ENCODE assay signal across 8 cellular contexts in the genomic region with DNA sequence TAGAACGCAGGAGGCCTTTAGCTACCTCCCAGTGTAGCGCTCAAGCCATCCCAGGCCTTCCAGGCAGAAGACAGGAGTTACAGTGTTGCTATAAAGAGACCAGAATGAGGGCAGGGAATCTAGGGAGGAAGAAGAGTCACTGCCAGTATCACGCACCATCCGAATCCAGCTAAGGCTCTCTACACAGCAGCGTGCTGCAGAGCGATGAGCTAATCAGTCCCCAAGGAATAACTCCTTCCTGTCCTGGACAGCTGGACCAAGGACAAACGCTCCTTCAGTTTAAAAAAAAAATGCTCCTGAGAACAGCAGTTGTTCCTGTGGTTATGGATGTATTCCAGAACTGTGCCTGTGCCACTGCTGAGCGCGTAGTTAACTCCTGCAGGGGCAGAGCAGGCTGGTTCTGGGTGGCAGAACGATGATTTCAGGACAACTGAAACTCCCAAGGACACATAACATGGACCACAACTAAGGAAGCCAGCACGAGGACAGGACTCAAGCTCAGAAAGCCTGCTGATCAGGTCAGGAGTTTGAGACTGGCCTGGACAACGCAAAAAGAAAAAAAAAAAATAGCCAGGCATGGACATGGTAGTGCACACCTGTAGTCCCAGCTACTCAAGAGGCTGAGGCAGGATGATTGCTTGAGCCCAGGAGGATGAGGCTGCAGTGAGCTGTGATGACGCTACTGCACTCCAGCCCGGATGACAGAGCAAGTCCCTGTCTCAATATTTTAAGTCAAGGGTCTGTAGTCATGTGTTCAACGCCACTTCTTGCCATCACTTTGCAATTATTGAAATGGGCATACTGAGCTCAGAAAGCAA. TPM values are rescaled to one million over a fixed set of nuclear protein-coding genes. Genes with fewer than 3 reads are reported as not detected.
DNase-seq lines count a peak whose midpoint lies in the region; TF ChIP-seq lines count a peak whose summit lies in the region.

No MANE protein-coding gene starts in this region.

- no peaks in the 10 kb centered on the region for H3K9me3 Mint-ChIP-seq in chondrocyte (ENCODE audit: low read depth)

- 0 out of 2 replicates have a peak, but pooled peaks cover 3% of the 10 kb centered on the region for H3F3A ChIP-seq in Loucy (ENCODE audit: low read depth)

- H3K27me3 Mint-ChIP-seq in chondrocyte (ENCODE audit: low read depth) = no peaks in the 10 kb centered on the region

- peak overlapping the region; percentile 96 for H3K4me2 ChIP-seq in Loucy (ENCODE audit: low read depth, low read length, poor library complexity, severe bottlenecking)

- H3K36me3 ChIP-seq in Loucy (ENCODE audit: insufficient read depth, low read length) = peaks cover 33% of the 10 kb centered on the region; the same call in 1 of the 2 replicates
- H3K36me3 ChIP-seq in muscle layer of duodenum (ENCODE audit: control insufficient read depth in 1 of 2, insufficient read depth in 2 of 2, low read length in 2 of 2) = peaks cover 3 to 9% of the 10 kb centered on the region in 2 donors

- peaks cover 4% of the 10 kb centered on the region for H3K36me3 Mint-ChIP-seq in chondrocyte (ENCODE audit: low read depth)

- peaks cover 43% of the 10 kb centered on the region for H3K4me1 ChIP-seq in Loucy (ENCODE audit: insufficient read depth, low read length, poor library complexity, severe bottlenecking)
- H3K4me1 ChIP-seq in muscle layer of duodenum (ENCODE audit: control insufficient read depth in 1 of 2, insufficient read depth in 2 of 2, low read length in 2 of 2) = peaks cover 18 to 61% of the 10 kb centered on the region in 2 donors

- H2AFZ ChIP-seq in Loucy (ENCODE audit: low read length) = no peak overlapping the region

- no peaks in the 10 kb centered on the region for H3K9me2 ChIP-seq in Loucy (replicated peaks; ENCODE audit: low read depth, low read length)

- H3K27ac Mint-ChIP-seq in chondrocyte (ENCODE audit: unreplicated experiment) = peak overlapping the region; percentile 98

- peaks cover 48% of the 10 kb centered on the region for H4K20me1 ChIP-seq in Loucy (ENCODE audit: insufficient read depth, low read length, poor library complexity, severe bottlenecking)

- no peak overlapping the region for H3K4me3 ChIP-seq in AG09309 (ENCODE audit: control insufficient read depth, low read depth, low read length)
- peak overlapping the region; percentile 96 for H3K4me3 ChIP-seq in Loucy (ENCODE audit: low read length, poor library complexity, severe bottlenecking)
- peak overlapping the region in 1 of 2 donors; percentile 98 for H3K4me3 ChIP-seq in muscle layer of duodenum (ENCODE audit: low read depth in 1 of 2, low read length in 2 of 2)

- H3K4me1 Mint-ChIP-seq in chondrocyte (ENCODE audit: low read depth) = peaks cover 67% of the 10 kb centered on the region

- peaks cover 76% of the 10 kb centered on the region for H3K79me2 ChIP-seq in Loucy (ENCODE audit: insufficient read depth, low read length)

- DNase-seq in AG09309 (ENCODE audit: low read depth) = peak; percentile 76
- no peak for DNase-seq in chondrocyte (ENCODE audit: low spot score)
- no peak for DNase-seq in GM10266 (ENCODE audit: extremely low spot score)
- no peak for DNase-seq in NCI-H1436 treated with DMSO at 0.1 percent for 48 hours (lab: John Stamatoyannopoulos, UW)
- DNase-seq in stimulated activated CD4-positive, alpha-beta T cell treated with anti-CD3 and anti-CD28 coated beads, Interleukin-4, amount 100 ng/mL, for 1 hour = no peak
- no peak for DNase-seq in NCI-H1105 (lab: John Stamatoyannopoulos, UW)

- H3K27ac ChIP-seq in muscle layer of duodenum (ENCODE audit: low read length) = peak overlapping the region; percentile 96

- H3K27me3 ChIP-seq in Loucy (ENCODE audit: insufficient read depth, low read length, poor library complexity, severe bottlenecking) (no peaks in the 10 kb centered on the region), muscle layer of duodenum (ENCODE audit: low read depth, low read length) (no peaks in the 10 kb centered on the region)

- peak overlapping the region; percentile 84 for H3K4me3 Mint-ChIP-seq in chondrocyte (ENCODE audit: unreplicated experiment)

- no peak for TF ChIP-seq CTCF in AG09309 (IDR thresholded peaks at IDR 0.05; ENCODE audit: control insufficient read depth, insufficient read depth, low read depth, low read length, missing control alignments)
- no peak for TF ChIP-seq CTCF in Loucy (conservative IDR thresholded peaks at IDR 0.05; ENCODE audit: low read length)
- no peak for TF ChIP-seq CTCF in chondrocyte (IDR thresholded peaks at IDR 0.05)
- TF ChIP-seq CTCF in GM10266 (IDR thresholded peaks at IDR 0.05; ENCODE audit: control insufficient read depth, insufficient read depth, low read depth, missing control alignments) = no peak

- H3K9ac ChIP-seq in Loucy (ENCODE audit: low read depth, low read length, poor library complexity, severe bottlenecking) = peak overlapping the region; percentile 62

- H3K9me3 ChIP-seq in Loucy (ENCODE audit: insufficient read depth, low read depth, low read length) = no peaks in the 10 kb centered on the region
- H3K9me3 ChIP-seq in muscle layer of duodenum (ENCODE audit: control insufficient read depth in 1 of 2, low read length in 2 of 2) = no peaks in the 10 kb centered on the region

RNA-seq across cellular contexts. Expression of gene IFFO1, which starts 2.6 kb away (rescaled TPM):
- 29.0 to 29.5 TPM (median 29.2 TPM) in 3 replicates for total RNA-seq in chondrocyte

RNA-seq across cellular contexts. Expression of gene NOP2, which starts 14.8 kb away (rescaled TPM):
- 27.1 to 39.3 TPM (median 32.5 TPM) in 3 replicates for total RNA-seq in chondrocyte

RNA-seq across cellular contexts. Expression of gene GAPDH, which starts 18.9 kb away (rescaled TPM):
- 2,133 to 3,148 TPM (median 3,067 TPM) in 3 replicates for total RNA-seq in chondrocyte

RNA-seq across cellular contexts. Expression of gene CHD4, which starts 53.9 kb away (rescaled TPM):
- total RNA-seq in chondrocyte = 227 to 242 TPM (median 231 TPM) in 3 replicates

RNA-seq across cellular contexts. Expression of gene NCAPD2, which starts 59.4 kb away (rescaled TPM):
- total RNA-seq in chondrocyte = 23.0 to 27.7 TPM (median 25.0 TPM) in 3 replicates
